ENCODE assay signal across 8 cellular contexts in genomic region chr1:6600410-6601048, GRCh38. TPM values are rescaled to one million over a fixed set of nuclear protein-coding genes. Genes with fewer than 3 reads are reported as not detected.
DNase-seq lines count a peak whose midpoint lies in the region; ATAC-seq, FAIRE-seq and TF ChIP-seq lines count a peak whose summit lies in the region.

No MANE protein-coding gene starts in this region.

- peak overlapping the region; percentile 66 to 93 for H3K9ac ChIP-seq in kidney (ENCODE audit: low read length in 2 of 2)

- no peaks in the 10 kb centered on the region for H3K27me3 ChIP-seq in adrenal gland

- peaks cover 43 to 59% of the 10 kb centered on the region in 2 donors for H3K4me1 ChIP-seq in adrenal gland (replicated peaks in 1 of 2)
- H3K4me1 ChIP-seq in kidney (ENCODE audit: control insufficient read depth in 1 of 2, insufficient read depth in 1 of 2, low read depth in 1 of 2, low read length in 2 of 2), result peaks cover 35 to 47% of the 10 kb centered on the region in 2 donors

- FAIRE-seq in kidney (lab: Jason Lieb, UNC), result no peak

- H3K4me3 ChIP-seq in AG09309 (ENCODE audit: control insufficient read depth, low read depth, low read length) (peak overlapping the region; percentile 96), adrenal gland (peak overlapping the region in 3 of 4 donors; percentile 14 to 71 (median 58)), kidney (ENCODE audit: low read length in 2 of 2) (peak overlapping the region; percentile 95 to 99)

- TF ChIP-seq CTCF in AG09309 (IDR thresholded peaks at IDR 0.05; ENCODE audit: control insufficient read depth, insufficient read depth, low read depth, low read length, missing control alignments) (no peak), adrenal gland (IDR thresholded peaks at IDR 0.05) (no peak), kidney (IDR thresholded peaks at IDR 0.05; ENCODE audit: borderline replicate concordance, extremely low read depth, insufficient read depth) (no peak)

- no peaks in the 10 kb centered on the region for H3K9me3 ChIP-seq in adrenal gland (replicated peaks in 1 of 3)
- no peaks in the 10 kb centered on the region for H3K9me3 ChIP-seq in kidney (ENCODE audit: control insufficient read depth in 1 of 2, low read length in 2 of 2)

- intact Hi-C loops in adrenal gland (cut with DNase I) (no loop called here), kidney (cut with DNase I) (no loop called here)

- ATAC-seq in HG02798 (IDR thresholded peaks at IDR 0.05; ENCODE audit: poor library complexity, unreplicated experiment), result peak; percentile 1

- H3K36me3 ChIP-seq in adrenal gland (replicated peaks in 1 of 2), result peaks cover 0 to 40% of the 10 kb centered on the region in 2 donors
- peaks cover 17 to 27% of the 10 kb centered on the region in 2 donors for H3K36me3 ChIP-seq in kidney (ENCODE audit: control insufficient read depth in 1 of 2, insufficient read depth in 2 of 2, low read length in 2 of 2)

- peak in 1 of 2 donors; percentile 21 for TF ChIP-seq POLR2A in adrenal gland (IDR thresholded peaks at IDR 0.05)

- H3K27ac ChIP-seq in adrenal gland, result peak overlapping the region; percentile 55 to 99 (median 98)
- H3K27ac ChIP-seq in kidney (ENCODE audit: low read depth in 2 of 2, low read length in 2 of 2), result peak overlapping the region; percentile 98 to 99
- H3K27ac ChIP-seq in substantia nigra (ENCODE audit: low read depth, low read length, poor library complexity, severe bottlenecking), result peak overlapping the region; percentile 98

- DNase-seq in AG09309 (ENCODE audit: low read depth) (no peak), adrenal gland (peak in 2 of 7 donors; percentile 35 to 59), kidney (peak; percentile 65), substantia nigra (lab: John Stamatoyannopoulos, UW) (peak in 6 of 49 donors; percentile 49 to 64 (median 60)), NCI-H2227 treated with DMSO at 0.1 percent for 48 hours (lab: John Stamatoyannopoulos, UW) (no peak), NCI-H2107 (lab: John Stamatoyannopoulos, UW) (no peak)
- no peak for DNase-seq in stimulated activated CD4-positive, alpha-beta T cell treated with anti-CD3 and anti-CD28 coated beads, Interleukin-1b, Interleukin-23, amount 100 ng/mL, for 48 hours

- WGBS in adrenal gland, 4 donors, result 14 to 20% (median 15%) methylated on average over 8 to 10 of the region's 10 CpGs

RNA-seq across cellular contexts. Expression of gene KLHL21, which starts 2.1 kb away (rescaled TPM):
- total RNA-seq in adrenal gland (100 to 1,000 TPM in 2 of 8 donors, 10 to 100 TPM in 6; 34.2 to 108 (median 62.1) TPM), kidney (25.0 TPM)
- polyA plus RNA-seq in adrenal gland (10 to 100 TPM; 11.7 to 19.1 (median 12.9) TPM), kidney (ENCODE audit: insufficient read depth, low read depth, low replicate concordance) (13.9 TPM)

RNA-seq across cellular contexts. Expression of gene PHF13, which starts 13.0 kb away (rescaled TPM):
- total RNA-seq in adrenal gland, result 10 to 100 TPM in 7 of 8 donors, 1 to 10 TPM in 1; 8.7 to 20.1 (median 13.9) TPM
- 10 to 100 TPM in 2 of 3 donors, 1 to 10 TPM in 1; 4.7 to 14.8 (median 11.2) TPM for polyA plus RNA-seq in adrenal gland
- total RNA-seq in kidney, result 11.0 TPM
- 6.0 TPM for polyA plus RNA-seq in kidney (ENCODE audit: insufficient read depth, low read depth, low replicate concordance)

RNA-seq across cellular contexts. Expression of gene ZBTB48, which starts 20.7 kb away (rescaled TPM):
- total RNA-seq in adrenal gland (10 to 100 TPM in 7 of 8 donors, 1 to 10 TPM in 1; 9.5 to 50.9 (median 26.3) TPM), kidney (45.5 TPM)
- polyA plus RNA-seq in adrenal gland (100 to 1,000 TPM in 2 of 3 donors, 1 to 10 TPM in 1; 6.8 to 245 (median 186) TPM), kidney (ENCODE audit: insufficient read depth, low read depth, low replicate concordance) (27.1 TPM)

RNA-seq across cellular contexts. Expression of gene THAP3, which starts 24.1 kb away (rescaled TPM):
- total RNA-seq in adrenal gland, result 10 to 100 TPM; 16.2 to 45.6 (median 34.5) TPM
- 10 to 100 TPM; 11.1 to 65.6 (median 37.6) TPM for polyA plus RNA-seq in adrenal gland
- total RNA-seq in kidney, result 14.4 TPM
- 28.7 TPM for polyA plus RNA-seq in kidney (ENCODE audit: insufficient read depth, low read depth, low replicate concordance)

RNA-seq across cellular contexts. Expression of gene TAS1R1, which starts 45.4 kb away (rescaled TPM):
- total RNA-seq in adrenal gland, result under 1 TPM in 4 of 8 donors, not detected in 4; 0.11 to 0.83 (median 0.47) TPM
- polyA plus RNA-seq in adrenal gland, result under 1 TPM; 0.27 to 0.40 (median 0.37) TPM
- not detected for total RNA-seq in kidney
- not detected for polyA plus RNA-seq in kidney (ENCODE audit: insufficient read depth, low read depth, low replicate concordance)
